8 cellular contexts compared by ENCODE assay signal in genomic region chr7:12686234-12686893, GRCh38. TPM values are rescaled to one million over a fixed set of nuclear protein-coding genes. Genes with fewer than 3 reads are reported as not detected.
DNase-seq lines count a peak whose midpoint lies in the region; ATAC-seq and TF ChIP-seq lines count a peak whose summit lies in the region.

No MANE protein-coding gene starts in this region.

- H3K4me1 ChIP-seq in trophoblast cell (ENCODE audit: control insufficient read depth in 1 of 2, insufficient read depth in 2 of 2, low read length in 2 of 2) (peaks cover 3 to 4% of the 10 kb centered on the region in 2 experiments), transverse colon (peaks cover 0 to 28% (median 10%) of the 10 kb centered on the region in 4 donors)

- H3K36me3 Mint-ChIP-seq in activated naive CD8-positive, alpha-beta T cell treated with anti-CD3 and anti-CD28 coated beads, Interleukin-2, amount 10 ng/mL, durations not matched to agents 7 days and 5 days, result peaks cover 2% of the 10 kb centered on the region

- peak; percentile 87 for ATAC-seq in HG02588 (IDR thresholded peaks at IDR 0.05; ENCODE audit: unreplicated experiment)
- ATAC-seq in activated naive CD8-positive, alpha-beta T cell treated with anti-CD3 and anti-CD28 coated beads, Interleukin-2, amount 10 ng/mL, durations not matched to agents 7 days and 5 days (ENCODE audit: low read depth), result peak; percentile 88

- no peak overlapping the region for H3K23ac ChIP-seq in trophoblast cell (ENCODE audit: low read length)

- H3K27ac Mint-ChIP-seq in activated naive CD8-positive, alpha-beta T cell treated with anti-CD3 and anti-CD28 coated beads, Interleukin-2, amount 10 ng/mL, durations not matched to agents 7 days and 5 days, result peak overlapping the region; percentile 87

- H2BK5ac ChIP-seq in trophoblast cell (ENCODE audit: low read depth, low read length, poor library complexity), result peak overlapping the region; percentile 0

- H3K36me3 ChIP-seq in trophoblast cell (ENCODE audit: control insufficient read depth in 1 of 2, insufficient read depth in 2 of 2, low read length in 2 of 2), result no peaks in the 10 kb centered on the region
- H3K36me3 ChIP-seq in transverse colon, result no peaks in the 10 kb centered on the region

- H3K4me3 ChIP-seq in GM08714 (ENCODE audit: low read length), result peak overlapping the region; percentile 81; the same call in 1 of the 2 replicates
- H3K4me3 ChIP-seq in trophoblast cell (ENCODE audit: low read depth, low read length), result peak overlapping the region; percentile 93
- H3K4me3 ChIP-seq in transverse colon, result peak overlapping the region; percentile 72 to 93 (median 90)

- H3K9me3 Mint-ChIP-seq in activated naive CD8-positive, alpha-beta T cell treated with anti-CD3 and anti-CD28 coated beads, Interleukin-2, amount 10 ng/mL, durations not matched to agents 7 days and 5 days, result no peaks in the 10 kb centered on the region

- peak overlapping the region; percentile 93 for H4K12ac ChIP-seq in trophoblast cell (ENCODE audit: low read depth, low read length)

- H3K27me3 ChIP-seq in trophoblast cell (ENCODE audit: insufficient read depth, low read length), result no peaks in the 10 kb centered on the region
- no peaks in the 10 kb centered on the region for H3K27me3 ChIP-seq in transverse colon

- in situ Hi-C loops in transverse colon (cut with MboI; ENCODE audit: low pct_ligation_motif_present in 1 of 4, low pct_unique_long_range_greater_than_20kb in 1 of 4, low sequenced_read_pairs in 3 of 4), result loop anchor here in 2 of 4 donors (10.0 kb wide), 1 partner anchor 578 kb away; no protein-coding TSS in a partner anchor

- WGBS in trophoblast cell (ENCODE audit: extremely low coverage, insufficient coverage, insufficient read length), result no CpG with 5 or more reads among the region's 54 CpGs
- 15 to 22% methylated on average over 6 to 29 of the region's 54 CpGs for WGBS in transverse colon (ENCODE audit: low coverage in 1 of 2), 2 donors

- POLR2A ChIA-PET in activated naive CD8-positive, alpha-beta T cell treated with anti-CD3 and anti-CD28 coated beads, Interleukin-2, amount 10 ng/mL, durations not matched to agents 7 days and 5 days (lab: Charles Lee), result interaction anchor here (0.8 to 2.4 kb wide), 9 partner anchors 10 to 497 kb away, joined by 3 to 18 read pairs (median 5); no protein-coding TSS in a partner anchor

- peak overlapping the region; percentile 29 for H2BK12ac ChIP-seq in trophoblast cell (ENCODE audit: low read length)

- H3K4me3 Mint-ChIP-seq in activated naive CD8-positive, alpha-beta T cell treated with anti-CD3 and anti-CD28 coated beads, Interleukin-2, amount 10 ng/mL, durations not matched to agents 7 days and 5 days, result peak overlapping the region; percentile 94

- H3K4me2 ChIP-seq in trophoblast cell (ENCODE audit: low read length), result peak overlapping the region; percentile 67

- no peaks in the 10 kb centered on the region for H3K27me3 Mint-ChIP-seq in activated naive CD8-positive, alpha-beta T cell treated with anti-CD3 and anti-CD28 coated beads, Interleukin-2, amount 10 ng/mL, durations not matched to agents 7 days and 5 days

- H4K8ac ChIP-seq in trophoblast cell (ENCODE audit: low read depth, low read length), result peak overlapping the region; percentile 93

- H3K4me1 Mint-ChIP-seq in activated naive CD8-positive, alpha-beta T cell treated with anti-CD3 and anti-CD28 coated beads, Interleukin-2, amount 10 ng/mL, durations not matched to agents 7 days and 5 days, result peaks cover 22% of the 10 kb centered on the region

- H2AK5ac ChIP-seq in trophoblast cell (ENCODE audit: low read length), result no peak overlapping the region

- H3K27ac ChIP-seq in trophoblast cell (ENCODE audit: low read depth, low read length) (peak overlapping the region; percentile 60), transverse colon (peak overlapping the region; percentile 95 to 99 (median 96))

- TF ChIP-seq EP300 in transverse colon (IDR thresholded peaks at IDR 0.05; ENCODE audit: low read depth), result peak; percentile 94

- peak overlapping the region; percentile 77 for H2BK120ac ChIP-seq in trophoblast cell (ENCODE audit: insufficient read depth, low read length, poor library complexity)

- peak overlapping the region; percentile 92 for H3K14ac ChIP-seq in trophoblast cell (ENCODE audit: low read length)

- peak overlapping the region; percentile 50 for H3K9ac ChIP-seq in trophoblast cell (ENCODE audit: low read length)

- peaks cover 2% of the 10 kb centered on the region for H3K79me2 ChIP-seq in trophoblast cell (ENCODE audit: control insufficient read depth, insufficient read depth, low read length, poor library complexity)

- DNase-seq in NCI-H1048 (lab: John Stamatoyannopoulos, UW), result peak; percentile 71
- peak; percentile 87 for DNase-seq in SKM-1 treated with dmso at 0.1 percent for 144 hours (lab: John Stamatoyannopoulos, UW; ENCODE audit: unreplicated experiment)
- DNase-seq in activated naive CD8-positive, alpha-beta T cell treated with anti-CD3 and anti-CD28 coated beads, Interleukin-2, amount 10 ng/mL, durations not matched to agents 7 days and 5 days, result peak; percentile 99
- peak; percentile 95 for DNase-seq in cardiac septum (ENCODE audit: low spot score)
- DNase-seq in trophoblast cell, result peak; percentile 99
- peak; percentile 97 for DNase-seq in transverse colon

- H3K18ac ChIP-seq in trophoblast cell (ENCODE audit: low read length), result peak overlapping the region; percentile 91

- no peaks in the 10 kb centered on the region for H3K9me3 ChIP-seq in trophoblast cell (ENCODE audit: insufficient read depth, low read depth, low read length)
- H3K9me3 ChIP-seq in transverse colon, result no peaks in the 10 kb centered on the region

- peak; percentile 70 to 96 (median 89) for TF ChIP-seq CTCF in transverse colon (IDR thresholded peaks at IDR 0.05)

- peak overlapping the region; percentile 68 for H4K91ac ChIP-seq in trophoblast cell (ENCODE audit: low read depth, low read length)

- peaks cover 7% of the 10 kb centered on the region for H3K79me1 ChIP-seq in trophoblast cell (ENCODE audit: low read length)

- H3K4ac ChIP-seq in trophoblast cell (ENCODE audit: low read depth, low read length), result peak overlapping the region; percentile 44

- TF ChIP-seq POLR2A in transverse colon (IDR thresholded peaks at IDR 0.05), result no peak

- intact Hi-C loops in cardiac septum (cut with DNase I), result loop anchor here (2.0 to 10.0 kb wide), 6 partner anchors 41 to 488 kb away; no protein-coding TSS in a partner anchor
- intact Hi-C loops in transverse colon (cut with DNase I; ENCODE audit: low total_unique reads), result no loop called here

- H2AFZ ChIP-seq in trophoblast cell (ENCODE audit: insufficient read depth, low read length, poor library complexity), result peak overlapping the region; percentile 89

RNA-seq across cellular contexts. Expression of gene ARL4A, which starts 1.1 kb away (rescaled TPM):
- total RNA-seq in activated naive CD8-positive, alpha-beta T cell treated with anti-CD3 and anti-CD28 coated beads, Interleukin-2, amount 10 ng/mL, durations not matched to agents 7 days and 5 days, result 10 to 100 TPM; 11.7 to 12.0 TPM
- total RNA-seq in cardiac septum (17.7 TPM), transverse colon (100 to 1,000 TPM in 1 of 4 donors, 10 to 100 TPM in 3; 10.5 to 135 (median 74.9) TPM)
- 16.3 and 16.6 TPM in 2 replicates for polyA plus RNA-seq in trophoblast cell (2013)

Comparison
In these comparisons a context has a peak if more than half of its experiments do, and no peak if none do; other contexts are left out.
1. Peak in every context shown above with its lines: DNase-seq, ATAC-seq, H3K4me3 ChIP-seq and H3K27ac ChIP-seq.